12 cellular contexts compared by ENCODE assay signal in genomic region chr15:70240082-70240481, GRCh38.
A peak's percentile ranks its signal among the peaks of the same experiment; 100 is the strongest.
DNase-seq lines count a peak whose midpoint lies in the region; ATAC-seq and TF ChIP-seq lines count a peak whose summit lies in the region.
"Had no signal": no experiment of that assay in that cellular context is flagged by ENCODE, and none has a peak within 500 bp of the region (broad histone marks: within the 10 kb centered on the region; RNA-seq: fewer than 3 reads in every experiment).

No MANE protein-coding gene starts in this region.

- H3K36me3 Mint-ChIP-seq in memory B cell: no peaks in the 10 kb centered on the region
- H3K36me3 Mint-ChIP-seq: mesothelial cell of epicardium had no signal

- no peak overlapping the region for H3K4me3 ChIP-seq in coronary artery
- H3K4me3 ChIP-seq: PC-9 had no signal

- TF ChIP-seq CTCF in coronary artery (IDR thresholded peaks at IDR 0.05): no peak

- peaks cover 24% of the 10 kb centered on the region for H3K4me1 Mint-ChIP-seq in memory B cell

- peak overlapping the region; percentile 92 for H3K27ac Mint-ChIP-seq in memory B cell
- H3K27ac Mint-ChIP-seq: mesothelial cell of epicardium had no signal

- H3K27ac ChIP-seq in coronary artery: no peak overlapping the region
- H3K27ac ChIP-seq: PC-9 had no signal

- H3K4me3 Mint-ChIP-seq in memory B cell: no peak overlapping the region
- H3K4me3 Mint-ChIP-seq: mesothelial cell of epicardium had no signal

- DNase-seq in memory B cell (ENCODE audit: low spot score in 2 of 2) (peak; percentile 50 to 75), G401 (ENCODE audit: low spot score) (no peak), NCI-H1436 treated with DMSO at 0.1 percent for 48 hours (lab: John Stamatoyannopoulos, UW) (no peak), coronary artery (ENCODE audit: low spot score) (no peak)
- DNase-seq: activated CD4-positive, CD25-positive, alpha-beta regulatory T cell; hippocampal formation; NCI-H1930; PC-9 had no signal

- H3K9me3 Mint-ChIP-seq in memory B cell: no peaks in the 10 kb centered on the region

- ATAC-seq in GM18858 (IDR thresholded peaks at IDR 0.05; ENCODE audit: unreplicated experiment) (peak; percentile 77), GM21390 (IDR thresholded peaks at IDR 0.05; ENCODE audit: unreplicated experiment) (peak; percentile 74), HG03108 (IDR thresholded peaks at IDR 0.05; ENCODE audit: unreplicated experiment) (peak; percentile 74), memory B cell (ENCODE audit: low read depth) (peak; percentile 96)

- no peaks in the 10 kb centered on the region for H3K27me3 Mint-ChIP-seq in memory B cell

- in situ Hi-C loops in G401 (cut with HindIII; ENCODE audit: low sequenced_read_pairs): no loop called here

Comparison
In these comparisons a context has a peak if more than half of its experiments do, and no peak if none do; other contexts are left out.
1. DNase-seq: peak in memory B cell (2 of 2); none in G401 (single experiment), NCI-H1436 treated with DMSO at 0.1 percent for 48 hours (single experiment) and coronary artery (single experiment).
2. Peak in every context shown above with its lines, with median percentiles within 50 percentile points of each other: ATAC-seq.